ENCODE assay signal across 1 cellular context in genomic region chr17:76102944-76103273, GRCh38.
TF ChIP-seq lines count a peak whose summit lies in the region.

No MANE protein-coding gene starts in this region.

TF ChIP-seq in GM23338, 12 proteins besides CTCF, POLR2A, EP300 and RAD21 (continued from another document):
- TF ChIP-seq ZNF462 (CRISPR knock-in tag; IDR thresholded peaks at IDR 0.05) (no peak), ZNF331 (CRISPR knock-in tag; IDR thresholded peaks at IDR 0.05; ENCODE audit: low read depth) (no peak), EZH2phosphoT487 (IDR thresholded peaks at IDR 0.05; ENCODE audit: unreplicated experiment) (no peak), NANOG (IDR thresholded peaks at IDR 0.05; ENCODE audit: borderline replicate concordance) (no peak)
